Comparison of ENCODE assay signal across 9 cellular contexts in the genomic region with DNA sequence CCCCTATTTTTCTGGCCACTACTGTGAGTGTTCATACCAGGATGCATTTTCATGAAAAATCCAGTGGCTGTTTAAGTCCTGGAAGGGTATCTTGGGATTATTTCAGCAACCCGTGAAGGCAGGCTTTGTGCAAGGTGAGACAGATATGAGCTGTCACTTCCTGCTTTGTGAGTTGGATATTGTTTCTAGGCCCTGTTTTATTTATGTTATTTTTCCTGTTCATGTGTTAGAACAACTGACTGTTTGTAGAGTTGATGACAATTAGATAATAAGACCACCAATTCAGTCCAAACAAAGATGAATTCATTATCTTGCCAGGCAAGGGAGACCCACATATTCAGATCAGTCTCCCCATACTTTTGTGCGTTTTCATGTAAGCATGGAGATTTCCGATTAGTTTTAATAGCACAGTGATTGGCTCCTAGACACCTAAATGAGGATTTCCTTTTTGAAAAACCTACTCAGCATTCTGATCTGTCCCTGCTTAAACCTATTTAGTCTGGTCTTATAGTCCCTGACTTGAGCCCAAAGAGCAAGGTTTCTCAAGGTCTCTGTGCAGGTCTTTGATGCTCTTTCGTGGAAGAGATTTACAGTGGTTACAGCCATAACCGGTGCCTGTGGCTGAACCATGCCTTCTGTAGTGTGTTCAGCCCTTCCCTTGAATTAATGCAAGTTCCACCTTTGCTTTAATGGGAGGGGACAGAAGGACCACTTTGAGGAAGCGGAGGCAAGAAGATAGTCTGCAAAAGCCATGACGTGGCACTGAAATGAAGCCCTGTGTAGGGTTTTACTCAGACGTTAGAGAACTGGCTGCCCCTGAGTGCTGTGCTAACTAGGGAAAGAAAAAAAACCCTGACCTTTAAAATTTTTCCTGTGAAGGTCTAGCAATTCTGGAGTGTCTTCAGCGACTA. TPM values are rescaled to one million over a fixed set of nuclear protein-coding genes. Genes with fewer than 3 reads are reported as not detected.
A peak's percentile ranks its signal among the peaks of the same experiment; 100 is the strongest.
DNase-seq lines count a peak whose midpoint lies in the region; ATAC-seq and TF ChIP-seq lines count a peak whose summit lies in the region.
"Had no signal": no experiment of that assay in that cellular context is flagged by ENCODE, and none has a peak within 500 bp of the region (broad histone marks: within the 10 kb centered on the region; RNA-seq: fewer than 3 reads in every experiment).

No MANE protein-coding gene starts in this region.

- peak overlapping the region; percentile 76 for H3K56ac ChIP-seq in mesendoderm (ENCODE audit: low read length)

- H3K4me2 ChIP-seq in mesendoderm (ENCODE audit: low read length) = no peak overlapping the region

- no peaks in the 10 kb centered on the region for H3K27me3 ChIP-seq in RWPE2 (ENCODE audit: insufficient read depth, poor library complexity, severe bottlenecking)
- no peaks in the 10 kb centered on the region for H3K27me3 ChIP-seq in mesendoderm (ENCODE audit: insufficient read depth, low read length, poor library complexity)

- peaks cover 5% of the 10 kb centered on the region for H3K79me1 ChIP-seq in mesendoderm (ENCODE audit: low read length)

- H3K9ac ChIP-seq in mesendoderm (ENCODE audit: low read length) = peak overlapping the region; percentile 20

- H3K9me3 ChIP-seq in RWPE2 (ENCODE audit: severe bottlenecking) = no peaks in the 10 kb centered on the region

- no peaks in the 10 kb centered on the region for H3K9me3 Mint-ChIP-seq in type B pancreatic cell
- H3K9me3 Mint-ChIP-seq: neural crest cell had no signal

- peak overlapping the region; percentile 96 for H3K27ac ChIP-seq in RWPE2 (ENCODE audit: poor library complexity, severe bottlenecking)
- peak overlapping the region; percentile 45 for H3K27ac ChIP-seq in mesendoderm (ENCODE audit: low read depth, low read length)

- peak overlapping the region; percentile 65 for H3K27ac Mint-ChIP-seq in type B pancreatic cell

- H3K36me3 ChIP-seq in RWPE2 (ENCODE audit: low read depth) (peaks cover 62% of the 10 kb centered on the region), mesendoderm (ENCODE audit: control insufficient read depth, insufficient read depth, low read length) (no peaks in the 10 kb centered on the region)

- peaks cover 32% of the 10 kb centered on the region for H3K36me3 Mint-ChIP-seq in type B pancreatic cell

- no peaks in the 10 kb centered on the region for H3K79me2 ChIP-seq in mesendoderm (ENCODE audit: control insufficient read depth, insufficient read depth, low read length)

- peaks cover 78% of the 10 kb centered on the region for H3K4me1 ChIP-seq in RWPE2 (ENCODE audit: insufficient read depth, poor library complexity, severe bottlenecking)
- H3K4me1 ChIP-seq in mesendoderm (ENCODE audit: control insufficient read depth, low read depth, low read length) = peaks cover 17% of the 10 kb centered on the region

- no peak overlapping the region for H4K8ac ChIP-seq in mesendoderm (ENCODE audit: low read depth, low read length)

- ATAC-seq in RWPE2 (ENCODE audit: low read depth) (peak; percentile 60), HG02884 (IDR thresholded peaks at IDR 0.05; ENCODE audit: unreplicated experiment) (no peak)

- no peaks in the 10 kb centered on the region for H3K27me3 Mint-ChIP-seq in type B pancreatic cell

- no peak overlapping the region for H3K4ac ChIP-seq in mesendoderm (ENCODE audit: low read depth, low read length)

- peak overlapping the region; percentile 75 for H3K18ac ChIP-seq in mesendoderm (ENCODE audit: low read length)

- H3K4me1 Mint-ChIP-seq in type B pancreatic cell (ENCODE audit: unreplicated experiment) = peaks cover 62% of the 10 kb centered on the region

- TF ChIP-seq CTCF in RWPE2 (IDR thresholded peaks at IDR 0.05; ENCODE audit: poor library complexity, severe bottlenecking) (no peak), type B pancreatic cell (conservative IDR thresholded peaks at IDR 0.05) (no peak)

- no CpG with 5 or more reads among the region's 9 CpGs for WGBS in mesendoderm (ENCODE audit: extremely low coverage, insufficient coverage, low lambda C conversion rate)

- H4K5ac ChIP-seq in mesendoderm (ENCODE audit: low read length) = no peak overlapping the region

- no peak overlapping the region for H3K23ac ChIP-seq in mesendoderm (ENCODE audit: low read length)

- H3K4me3 Mint-ChIP-seq in type B pancreatic cell = peak overlapping the region; percentile 18

- no peak overlapping the region for H3K4me3 ChIP-seq in RWPE2 (ENCODE audit: severe bottlenecking)
- no peak overlapping the region for H3K4me3 ChIP-seq in mesendoderm (ENCODE audit: low read length)

- H2BK15ac ChIP-seq in mesendoderm (replicated peaks; ENCODE audit: low read depth) = peak overlapping the region; percentile 61

- H2BK5ac ChIP-seq in mesendoderm (ENCODE audit: low read length) = peak overlapping the region; percentile 53

- H2AK5ac ChIP-seq in mesendoderm (ENCODE audit: low read length) = peak overlapping the region; percentile 94

- peak; percentile 62 for DNase-seq in DMS 273 (lab: John Stamatoyannopoulos, UW; ENCODE audit: unreplicated experiment)
- DNase-seq in DMS 273 treated with DMSO at 0.1 percent for 48 hours (lab: John Stamatoyannopoulos, UW) = no peak
- no peak for DNase-seq in RWPE2 (ENCODE audit: low spot score)
- peak; percentile 37 for DNase-seq in central memory CD4-positive, alpha-beta T cell
- DNase-seq in mesendoderm = no peak
- DNase-seq in type B pancreatic cell (ENCODE audit: extremely low spot score, unreplicated experiment) = no peak
- no peak for DNase-seq in NCI-H2171 treated with DMSO at 0.1 percent for 48 hours (lab: John Stamatoyannopoulos, UW)

- no peak overlapping the region for H2BK120ac ChIP-seq in mesendoderm (ENCODE audit: low read depth, low read length)

RNA-seq across cellular contexts. Expression of a gene that starts 42.8 kb away (rescaled TPM):
- 20.8 TPM for polyA plus RNA-seq in mesendoderm (2013, experiment 1 of 2)
- polyA plus RNA-seq in mesendoderm (2013, experiment 2 of 2) = 20.5 TPM
- 29.4 and 35.4 TPM in 2 replicates for total RNA-seq in type B pancreatic cell (ENCODE audit: low replicate concordance)

Comparison
In these comparisons a context has a peak if more than half of its experiments do, and no peak if none do; other contexts are left out.
1. DNase-seq: peak in DMS 273 (single experiment) and central memory CD4-positive, alpha-beta T cell (single experiment); none in DMS 273 treated with DMSO at 0.1 percent for 48 hours (single experiment), RWPE2 (single experiment), mesendoderm (single experiment), type B pancreatic cell (single experiment) and NCI-H2171 treated with DMSO at 0.1 percent for 48 hours (single experiment).